In genomic region chr22:24806663-24807001, GRCh38 we compare ENCODE assay signal across 9 cellular contexts. TPM values are rescaled to one million over a fixed set of nuclear protein-coding genes. Genes with fewer than 3 reads are reported as not detected.
DNase-seq lines count a peak whose midpoint lies in the region; ATAC-seq and TF ChIP-seq lines count a peak whose summit lies in the region.
"Had no signal": no experiment of that assay in that cellular context is flagged by ENCODE, and none has a peak within 500 bp of the region (broad histone marks: within the 10 kb centered on the region; RNA-seq: fewer than 3 reads in every experiment).

No MANE protein-coding gene starts in this region.

- peaks cover 28% of the 10 kb centered on the region for H3F3A ChIP-seq in neural progenitor cell (ENCODE audit: low read depth)

- DNase-seq in epithelial cell of proximal tubule (ENCODE audit: low read depth) = no peak
- peak; percentile 24 for DNase-seq in neural progenitor cell (ENCODE audit: low spot score)
- no peak for DNase-seq in DMS114 treated with DMSO at 0.1 percent for 48 hours (lab: John Stamatoyannopoulos, UW; ENCODE audit: unreplicated experiment)
- DNase-seq in NCI-H446 (lab: John Stamatoyannopoulos, UW) = no peak
- no peak for DNase-seq in T-helper 9 cell
- DNase-seq: T1000 had no signal

- no peaks in the 10 kb centered on the region for H3K27me3 ChIP-seq in BLaER1 treated with 17β-estradiol and CSF1 and Interleukin-3, amounts not matched to agents 10 nM and 100 nM
- H3K27me3 ChIP-seq in KMS-11 (ENCODE audit: insufficient read depth, low read depth) (no peaks in the 10 kb centered on the region), neural progenitor cell (peaks cover 10% of the 10 kb centered on the region)

- H3K79me2 ChIP-seq in KMS-11 (ENCODE audit: insufficient read depth, low read depth) (no peaks in the 10 kb centered on the region), neural progenitor cell (ENCODE audit: low read depth) (no peaks in the 10 kb centered on the region)

- H3K36me3 ChIP-seq in BLaER1 treated with 17β-estradiol and CSF1 and Interleukin-3, amounts not matched to agents 10 nM and 100 nM = no peaks in the 10 kb centered on the region
- H3K36me3 ChIP-seq in KMS-11 (ENCODE audit: insufficient read depth) (no peaks in the 10 kb centered on the region), neural progenitor cell (no peaks in the 10 kb centered on the region)

- ATAC-seq in HG02678 (IDR thresholded peaks at IDR 0.05; ENCODE audit: unreplicated experiment) = no peak

- H4K20me1 ChIP-seq in BLaER1 treated with 17β-estradiol and CSF1 and Interleukin-3, amounts not matched to agents 10 nM and 100 nM = no peaks in the 10 kb centered on the region
- no peaks in the 10 kb centered on the region for H4K20me1 ChIP-seq in KMS-11 (ENCODE audit: insufficient read depth)
- H4K20me1 ChIP-seq in neural progenitor cell (ENCODE audit: low read depth) = peaks cover 4% of the 10 kb centered on the region

- peak overlapping the region; percentile 60 to 78 (median 72); a peak in 21 of 22 replicates for H3K4me2 ChIP-seq in BLaER1 treated with 17β-estradiol and CSF1 and Interleukin-3, amounts not matched to agents 10 nM and 100 nM
- no peak overlapping the region for H3K4me2 ChIP-seq in KMS-11
- H3K4me2 ChIP-seq in neural progenitor cell = peak overlapping the region; percentile 92

- no peak overlapping the region for H3K27ac Mint-ChIP-seq in neural progenitor cell

- TF ChIP-seq CTCF in KMS-11 (conservative IDR thresholded peaks at IDR 0.05; ENCODE audit: low read depth, low read length) (no peak), epithelial cell of proximal tubule (conservative IDR thresholded peaks at IDR 0.05; ENCODE audit: low read depth, low read length) (no peak), neural progenitor cell (IDR thresholded peaks at IDR 0.05) (no peak)

- no peaks in the 10 kb centered on the region for H3K9me3 Mint-ChIP-seq in neural progenitor cell

- H2AFZ ChIP-seq in KMS-11 (ENCODE audit: low read depth) (peak overlapping the region; percentile 14; the same call in 1 of the 2 replicates), neural progenitor cell (replicated peaks) (peak overlapping the region; percentile 92)

- H3K4me3 Mint-ChIP-seq in neural progenitor cell = peak overlapping the region; percentile 81

- H3K9me3 ChIP-seq in BLaER1 treated with 17β-estradiol and CSF1 and Interleukin-3, amounts not matched to agents 10 nM and 100 nM (replicated peaks in 1 of 11) = no peaks in the 10 kb centered on the region
- no peaks in the 10 kb centered on the region for H3K9me3 ChIP-seq in neural progenitor cell (ENCODE audit: low read depth)

- H3K27ac ChIP-seq in BLaER1 treated with 17β-estradiol and CSF1 and Interleukin-3, amounts not matched to agents 10 nM and 100 nM = no peak overlapping the region
- H3K27ac ChIP-seq in KMS-11 (no peak overlapping the region), neural progenitor cell (no peak overlapping the region)

- H3K9ac ChIP-seq in BLaER1 treated with 17β-estradiol and CSF1 and Interleukin-3, amounts not matched to agents 10 nM and 100 nM = no peak overlapping the region; a peak in 2 of 22 replicates
- H3K9ac ChIP-seq in KMS-11 (no peak overlapping the region), neural progenitor cell (no peak overlapping the region)

- peak overlapping the region in 8 of 10 experiments; percentile 48 to 66 (median 55); a peak in 15 of 20 replicates for H3K4me3 ChIP-seq in BLaER1 treated with 17β-estradiol and CSF1 and Interleukin-3, amounts not matched to agents 10 nM and 100 nM
- H3K4me3 ChIP-seq in KMS-11 (IDR thresholded peaks at IDR 0.05; ENCODE audit: insufficient read depth, low read depth, low read length) = no peak overlapping the region
- H3K4me3 ChIP-seq in epithelial cell of proximal tubule (ENCODE audit: low read depth, low read length) = peak overlapping the region; percentile 47
- H3K4me3 ChIP-seq in neural progenitor cell = peak overlapping the region; percentile 81

- H3K4me1 ChIP-seq in BLaER1 treated with 17β-estradiol and CSF1 and Interleukin-3, amounts not matched to agents 10 nM and 100 nM = peaks cover 0 to 14% (median 0%) of the 10 kb centered on the region in 10 experiments; a peak in 6 of 20 replicates
- H3K4me1 ChIP-seq in KMS-11 (ENCODE audit: low read depth, poor library complexity, severe bottlenecking) (peaks cover 14% of the 10 kb centered on the region), neural progenitor cell (peaks cover 24% of the 10 kb centered on the region)

- peaks cover 20% of the 10 kb centered on the region for H3K27me3 Mint-ChIP-seq in neural progenitor cell (ENCODE audit: insufficient read depth, low read depth)

- H3K4me1 Mint-ChIP-seq in neural progenitor cell = peaks cover 26% of the 10 kb centered on the region

- no peaks in the 10 kb centered on the region for H3K36me3 Mint-ChIP-seq in neural progenitor cell

RNA-seq across cellular contexts. Expression of gene SGSM1, which starts 0.6 kb away (rescaled TPM):
- total RNA-seq in epithelial cell of proximal tubule (under 0.01 TPM in 1 of 2 replicates, not detected in the other), neural progenitor cell (ENCODE audit: low replicate concordance) (1.1 and 1.8 TPM in 2 replicates)

RNA-seq across cellular contexts. Expression of gene PIWIL3, which starts 32.1 kb away (rescaled TPM):
- total RNA-seq in epithelial cell of proximal tubule = not detected in 2 replicates
- not detected in 2 replicates for total RNA-seq in neural progenitor cell (ENCODE audit: low replicate concordance)
